Comparison of ENCODE assay signal across 1 cellular context in the genomic region with DNA sequence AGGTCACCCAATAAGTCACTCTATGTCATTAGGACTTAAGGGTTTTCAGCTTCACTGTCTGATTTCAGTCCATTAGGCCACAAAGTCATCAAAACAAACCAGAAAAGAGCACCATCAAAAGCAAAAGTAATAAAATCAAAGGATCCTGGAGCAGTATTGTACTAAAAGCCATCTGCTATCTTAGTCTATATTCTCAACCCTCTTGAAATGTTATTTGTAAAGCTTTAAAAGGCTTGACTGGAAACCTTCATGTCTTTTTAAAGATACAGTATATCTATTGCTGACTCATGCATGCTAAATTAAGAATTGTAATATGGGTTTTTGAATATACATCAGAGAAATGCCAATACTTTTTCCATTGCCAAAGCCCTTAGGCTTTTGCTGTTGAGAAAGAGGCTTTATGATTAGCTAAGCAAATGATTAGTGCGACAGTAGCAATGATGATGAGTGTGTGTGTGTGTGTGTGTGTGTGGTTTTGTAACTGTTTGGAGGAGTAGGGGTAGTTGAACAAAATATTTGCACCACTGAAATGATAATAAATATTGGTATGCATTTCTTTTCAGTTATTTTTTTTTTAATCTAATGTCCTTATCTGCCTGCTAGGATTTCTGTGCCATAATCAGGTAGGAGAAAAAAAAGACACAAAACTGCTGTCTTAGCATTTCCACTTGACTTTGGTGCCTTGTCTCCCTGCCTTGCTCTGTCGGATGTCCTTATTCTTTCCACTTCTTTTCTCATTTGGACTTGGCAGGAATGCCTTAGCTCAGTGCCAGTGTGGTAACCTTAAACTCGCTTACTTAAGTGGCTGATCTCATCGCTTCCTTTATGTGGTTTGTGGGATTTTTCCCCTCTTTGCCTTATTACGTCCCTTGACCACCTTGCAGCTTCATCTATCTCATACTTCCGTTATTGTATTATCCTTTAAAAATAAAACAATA.
TF ChIP-seq lines count a peak whose summit lies in the region.

No MANE protein-coding gene starts in this region.

TF ChIP-seq in H1, 55 proteins besides CTCF, POLR2A, EP300 and RAD21:
- TF ChIP-seq MAFK (IDR thresholded peaks at IDR 0.05; ENCODE audit: low read depth, low read length) (0 out of 2 replicates have a peak, but pooled peaks have one; percentile 32), SAP30 (IDR thresholded peaks at IDR 0.05; ENCODE audit: insufficient read depth, insufficient replicate concordance, low read length) (no peak)
